In the genomic region with DNA sequence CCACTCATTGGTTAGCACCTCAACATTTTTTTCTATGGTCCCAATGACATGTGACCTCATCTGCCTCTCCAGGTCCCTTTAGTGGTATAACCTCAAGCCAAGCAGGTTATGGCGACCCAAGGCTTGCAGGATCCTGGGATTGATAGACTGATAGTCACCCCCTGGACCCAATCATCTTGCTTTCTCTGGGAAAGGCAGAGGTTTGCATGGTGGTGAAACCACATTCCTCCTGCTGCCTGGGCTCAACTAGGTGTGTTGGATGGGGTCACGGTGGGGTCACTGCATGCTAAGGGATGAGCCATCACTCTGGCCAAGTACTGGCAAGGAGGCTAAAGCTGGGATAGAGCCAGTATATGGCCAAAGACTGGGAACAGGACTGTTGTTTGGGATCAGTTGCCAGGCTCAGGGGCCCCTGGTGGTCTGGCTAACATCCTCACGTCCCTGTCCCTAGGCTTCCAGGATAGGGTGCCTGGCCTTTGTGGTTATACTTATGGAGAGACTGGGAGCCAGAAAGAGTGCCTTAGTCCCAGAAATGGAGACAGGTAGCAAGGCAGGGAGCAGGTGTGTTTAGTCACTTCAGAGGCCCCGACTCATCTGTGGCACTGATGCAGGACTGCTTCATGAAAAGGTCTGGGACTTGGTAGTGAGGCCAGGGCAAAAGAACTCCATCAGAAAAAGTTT, we compare ENCODE assay signal across 18 cellular contexts. TPM values are rescaled to one million over a fixed set of nuclear protein-coding genes. Genes with fewer than 3 reads are reported as not detected.
"Had no signal": no experiment of that assay in that cellular context is flagged by ENCODE, and none has a peak within 500 bp of the region (broad histone marks: within the 10 kb centered on the region; RNA-seq: fewer than 3 reads in every experiment).

No MANE protein-coding gene starts in this region.

- H3K36me3 ChIP-seq: left lung, thoracic aorta, upper lobe of right lung had no signal

- ATAC-seq: left lung; naive thymus-derived CD8-positive, alpha-beta T cell; stimulated activated effector memory CD8-positive, alpha-beta T cell treated with anti-CD3 and anti-CD28 coated beads, Interleukin-12 subunit alpha, Interleukin-12 subunit beta, amount 100 ng/mL, for 72 hours; T-cell; upper lobe of right lung had no signal

- DNase-seq: activated CD4-positive, alpha-beta T cell treated with anti-CD3 and anti-CD28 coated beads, Interleukin-2, amount 50 U/mL, for 4 hours; activated CD4-positive, CD25-positive, alpha-beta regulatory T cell treated with anti-CD3 and anti-CD28 coated beads, Interleukin-2, amount 50 U/mL, for 72 hours; activated naive CD4-positive, alpha-beta T cell treated with Interleukin-2 at 50 U/mL for 16 hours; aorta; dermis blood vessel endothelial cell; erythroblast; left lung; mesenchymal stem cell; naive thymus-derived CD8-positive, alpha-beta T cell; retina; T-cell; T-helper 9 cell; upper lobe of right lung had no signal

- H3K4me2 ChIP-seq: hepatocyte had no signal

- FAIRE-seq: keratinocyte had no signal

- H3K79me2 ChIP-seq: hepatocyte had no signal

- H3K4me3 ChIP-seq: hepatocyte, left lung, thoracic aorta, upper lobe of right lung had no signal

- H3K27ac ChIP-seq: left lung, thoracic aorta, upper lobe of right lung had no signal

- H3K9me3 ChIP-seq: left lung, thoracic aorta, upper lobe of right lung had no signal

- H2AFZ ChIP-seq: hepatocyte had no signal

RNA-seq across cellular contexts. Expression of gene SMIM32, which starts 4.6 kb away (rescaled TPM):
- total RNA-seq: dermis blood vessel endothelial cell; glomerular endothelial cell; left lung; naive thymus-derived CD8-positive, alpha-beta T cell; T-cell; thoracic aorta; upper lobe of right lung had no signal
- polyA plus RNA-seq: keratinocyte; naive thymus-derived CD8-positive, alpha-beta T cell had no signal
